In the genomic region with DNA sequence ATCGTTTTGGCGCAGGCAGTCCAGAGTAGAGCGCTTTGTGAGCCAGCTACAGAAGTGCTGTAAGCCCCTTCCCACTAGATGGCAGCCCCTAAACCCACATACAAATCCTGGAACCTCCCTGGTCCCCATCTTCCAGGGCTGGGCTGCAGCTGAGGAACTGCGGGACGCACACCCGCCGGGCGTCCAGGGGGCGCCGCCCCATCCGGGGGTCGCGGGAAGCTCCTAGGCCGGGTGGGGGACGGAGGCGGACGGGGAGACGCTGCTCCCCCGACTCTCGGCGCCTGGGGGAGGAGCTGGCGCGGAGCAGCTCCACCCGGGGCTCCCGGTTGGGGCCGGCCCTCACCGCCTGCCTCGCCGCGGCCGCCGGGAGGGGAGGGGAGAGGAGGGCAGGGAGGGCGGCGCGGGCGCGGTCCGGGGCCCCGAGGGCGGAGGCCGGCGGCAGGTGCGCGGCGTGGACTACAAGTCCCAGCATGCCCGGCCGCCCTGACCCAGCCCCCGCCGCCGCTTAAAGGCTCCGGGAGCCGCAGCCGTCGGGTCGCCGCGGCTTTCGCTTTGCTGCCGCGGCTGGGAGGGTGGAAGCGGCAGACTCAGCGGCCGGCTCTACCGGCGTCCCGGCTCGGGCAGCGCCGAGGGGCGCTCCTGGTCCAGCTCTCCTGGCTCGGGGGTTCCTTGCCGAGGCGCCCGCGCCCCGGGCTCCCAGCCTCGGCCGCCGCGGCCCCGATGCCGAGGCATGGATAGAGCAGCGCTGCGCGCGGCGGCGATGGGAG, we compare ENCODE assay signal across 8 cellular contexts. TPM values are rescaled to one million over a fixed set of nuclear protein-coding genes. Genes with fewer than 3 reads are reported as not detected.
DNase-seq lines count a peak whose midpoint lies in the region; ATAC-seq, FAIRE-seq and TF ChIP-seq lines count a peak whose summit lies in the region.

A gene (plus strand): TSS at position 535 of the 767 bp plus-strand sequence. CDS start 196 bp downstream, at position 731.

- TF ChIP-seq POLR2A in HepG2 (IDR thresholded peaks at IDR 0.05; ENCODE audit: insufficient read depth in 1 of 2, low read depth in 2 of 2, low read length in 2 of 2) = peak; percentile 43 to 76; a peak in 2 of 4 replicates

- in situ Hi-C loops in HepG2 (cut with HindIII; ENCODE audit: extremely low pct_ligation_motif_present, low pct_unique_long_range_greater_than_20kb) = loop anchor here (5.0 to 10.0 kb wide), 2 partner anchors 36 to 221 kb away; no protein-coding TSS in a partner anchor

- no peak within 1 kb of the TSS for H3K27ac ChIP-seq in ACC112 (ENCODE audit: low read depth, low read length)
- H3K27ac ChIP-seq in HepG2 (ENCODE audit: extremely low read length, insufficient read depth, low read length) = peak within 1 kb of the TSS; percentile 82

- TF ChIP-seq EP300 in HepG2 (IDR thresholded peaks at IDR 0.05; ENCODE audit: low read depth in 2 of 2, low read length in 2 of 2) = no peak
- no peak for TF ChIP-seq EP300 in HepG2 (CRISPR knock-in tag; IDR thresholded peaks at IDR 0.05; ENCODE audit: borderline replicate concordance)

- FAIRE-seq in HepG2 (lab: Jason Lieb, UNC) = peak; percentile 64

- H3K27me3 Mint-ChIP-seq in activated CD4-positive, alpha-beta T cell treated with anti-CD3 and anti-CD28 coated beads, Interleukin-2, amount 10 ng/mL, durations not matched to agents 7 days and 5 days = peaks cover 2% of the 10 kb centered on the region

- no TSS peak for BruUV-seq in HepG2 (replicated peaks; lab: Mats Ljungman, UMichigan)

- H3K4me1 ChIP-seq in ACC112 (ENCODE audit: control insufficient read depth, insufficient read depth, low read length, unreplicated experiment) (peaks cover 12% of the 10 kb centered on the region), HepG2 (ENCODE audit: insufficient read depth, low read length) (peaks cover 40% of the 10 kb centered on the region)

- intact Hi-C loops in HepG2 (cut with micrococcal nuclease; ENCODE audit: unreplicated experiment) = loop anchor here (1.0 to 5.0 kb wide), 4 partner anchors 103 to 219 kb away; no protein-coding TSS in a partner anchor

- no peaks in the 10 kb centered on the region for H3K9me3 Mint-ChIP-seq in activated CD4-positive, alpha-beta T cell treated with anti-CD3 and anti-CD28 coated beads, Interleukin-2, amount 10 ng/mL, durations not matched to agents 7 days and 5 days

- H3K79me2 ChIP-seq in ACC112 (ENCODE audit: control insufficient read depth, insufficient read depth, low read length, unreplicated experiment) (peaks cover 30% of the 10 kb centered on the region), HepG2 (ENCODE audit: insufficient read depth, low read length) (peaks cover 37% of the 10 kb centered on the region)

- H3K4me3 ChIP-seq in ACC112 (ENCODE audit: low read depth, low read length) (peak within 1 kb of the TSS; percentile 92), HepG2 (replicated peaks in 1 of 3; ENCODE audit: insufficient read depth in 1 of 3, low read depth in 2 of 3, low read length in 3 of 3) (peak within 1 kb of the TSS; percentile 83 to 87 (median 84))

- ATAC-seq in GM18858 (IDR thresholded peaks at IDR 0.05; ENCODE audit: unreplicated experiment) (peak; percentile 68), HG03097 (IDR thresholded peaks at IDR 0.05; ENCODE audit: low FRiP score, unreplicated experiment) (peak; percentile 87), HepG2 (peak; percentile 80)

- H3K9me3 ChIP-seq in HepG2 (ENCODE audit: low read length) = no peaks in the 10 kb centered on the region

- H3K27ac Mint-ChIP-seq in activated CD4-positive, alpha-beta T cell treated with anti-CD3 and anti-CD28 coated beads, Interleukin-2, amount 10 ng/mL, durations not matched to agents 7 days and 5 days = peak within 1 kb of the TSS; percentile 90

- POLR2A ChIA-PET in activated CD4-positive, alpha-beta T cell treated with anti-CD3 and anti-CD28 coated beads, Interleukin-2, amount 10 ng/mL, durations not matched to agents 7 days and 5 days (lab: Charles Lee) = interaction anchor here (1.3 to 1.4 kb wide), 2 partner anchors 11 to 18 kb away, joined by 3 to 5 read pairs; no protein-coding TSS in a partner anchor
- POLR2A ChIA-PET in HepG2 (lab: Yijun Ruan, JAX) = interaction anchor here (0.7 to 1.4 kb wide), 6 partner anchors 9 to 161 kb away, joined by 3 to 5 read pairs (median 4); no protein-coding TSS in a partner anchor

- H2AFZ ChIP-seq in ACC112 (ENCODE audit: low read length, unreplicated experiment) = peak within 1 kb of the TSS; percentile 94
- peak within 1 kb of the TSS; percentile 67 for H2AFZ ChIP-seq in HepG2 (ENCODE audit: low read length)

- H3K9ac ChIP-seq in HepG2 (ENCODE audit: insufficient read depth, low read depth, low read length) = peak within 1 kb of the TSS; percentile 66

- DNase-seq in NCI-H510A treated with DMSO at 0.1 percent for 48 hours (lab: John Stamatoyannopoulos, UW) (peak; percentile 71), dedifferentiated amniotic fluid mesenchymal stem cell (ENCODE audit: extremely low spot score) (peak; percentile 42), HepG2 (ENCODE audit: low spot score) (peak; percentile 60)
- DNase-seq in activated CD4-positive, alpha-beta T cell treated with anti-CD3 and anti-CD28 coated beads, Interleukin-2, amount 10 ng/mL, durations not matched to agents 7 days and 5 days = peak; percentile 85
- DNase-seq in stimulated activated CD4-positive, alpha-beta T cell treated with anti-CD3 and anti-CD28 coated beads, Interleukin-2, amount 100 ng/mL, for 48 hours = peak; percentile 67 to 78

- H3K36me3 ChIP-seq in ACC112 (ENCODE audit: insufficient read depth, low read length) (no peaks in the 10 kb centered on the region), HepG2 (replicated peaks in 1 of 2; ENCODE audit: control insufficient read depth in 1 of 2, insufficient read depth in 2 of 2, low read length in 2 of 2) (no peaks in the 10 kb centered on the region)

- CTCF ChIA-PET in activated CD4-positive, alpha-beta T cell treated with anti-CD3 and anti-CD28 coated beads, Interleukin-2, amount 10 ng/mL, durations not matched to agents 7 days and 5 days (lab: Charles Lee) = interaction anchor here (0.5 to 2.2 kb wide), 10 partner anchors 9 to 1084 kb away, joined by 3 to 14 read pairs (median 5); no protein-coding TSS in a partner anchor
- CTCF ChIA-PET in HepG2 (lab: Yijun Ruan, JAX; ENCODE audit: low intra/inter-chr PET ratio, low total read pairs) = interaction anchor here (1.0 to 2.9 kb wide), 4 partner anchors 114 to 219 kb away, joined by 3 to 15 read pairs (median 4); no protein-coding TSS in a partner anchor

- H3K36me3 Mint-ChIP-seq in activated CD4-positive, alpha-beta T cell treated with anti-CD3 and anti-CD28 coated beads, Interleukin-2, amount 10 ng/mL, durations not matched to agents 7 days and 5 days (ENCODE audit: low read depth) = peaks cover 7% of the 10 kb centered on the region

- peak within 1 kb of the TSS; percentile 88 for H3K4me2 ChIP-seq in HepG2 (ENCODE audit: low read depth, low read length)

- H3K27me3 ChIP-seq in ACC112 (ENCODE audit: insufficient read depth, low read length) = no peaks in the 10 kb centered on the region
- peaks cover 2 to 21% of the 10 kb centered on the region in 2 experiments; a peak in 3 of 5 replicates for H3K27me3 ChIP-seq in HepG2 (ENCODE audit: control insufficient read depth in 1 of 2, insufficient read depth in 2 of 2, low read length in 2 of 2)

- WGBS in HepG2 (ENCODE audit: low lambda C conversion rate) = 7% methylated on average over 3 of the region's 88 CpGs

- TF ChIP-seq RAD21 in HepG2 (CRISPR knock-in tag; IDR thresholded peaks at IDR 0.05) = peak; percentile 71

- no peaks in the 10 kb centered on the region for H4K20me1 ChIP-seq in HepG2 (ENCODE audit: insufficient read depth, low read length)

- H3K4me3 Mint-ChIP-seq in activated CD4-positive, alpha-beta T cell treated with anti-CD3 and anti-CD28 coated beads, Interleukin-2, amount 10 ng/mL, durations not matched to agents 7 days and 5 days = peak within 1 kb of the TSS; percentile 87

- TF ChIP-seq CTCF in HepG2 (CRISPR knock-in tag; IDR thresholded peaks at IDR 0.05) = peak; percentile 77

- peaks cover 49% of the 10 kb centered on the region for H3K4me1 Mint-ChIP-seq in activated CD4-positive, alpha-beta T cell treated with anti-CD3 and anti-CD28 coated beads, Interleukin-2, amount 10 ng/mL, durations not matched to agents 7 days and 5 days

TF ChIP-seq in HepG2, 621 proteins besides CTCF, POLR2A, EP300 and RAD21 (continues in another document):
- TF ChIP-seq SP4 (CRISPR knock-in tag; IDR thresholded peaks at IDR 0.05) (no peak), SP1 (IDR thresholded peaks at IDR 0.05) (no peak), SP1 (CRISPR knock-in tag; IDR thresholded peaks at IDR 0.05) (no peak), ZNF572 (CRISPR knock-in tag; IDR thresholded peaks at IDR 0.05) (no peak), ZBTB7A (CRISPR knock-in tag; IDR thresholded peaks at IDR 0.05) (no peak), MYNN (CRISPR knock-in tag; IDR thresholded peaks at IDR 0.05; ENCODE audit: low read depth) (no peak), THAP11 (CRISPR knock-in tag; IDR thresholded peaks at IDR 0.05) (peak; percentile 97), MYC (CRISPR knock-in tag; IDR thresholded peaks at IDR 0.05; ENCODE audit: borderline replicate concordance) (no peak)

RNA-seq across cellular contexts. Expression of the gene that starts here (rescaled TPM):
- total RNA-seq in activated CD4-positive, alpha-beta T cell treated with anti-CD3 and anti-CD28 coated beads, Interleukin-2, amount 10 ng/mL, durations not matched to agents 7 days and 5 days = 10 to 100 TPM; 43.1 to 45.7 TPM
- 8.0 and 10.1 TPM in 2 replicates for total RNA-seq in HepG2 (2016; rRNA removed; fragmentation: Illumina TruSeq; extraction: Trizol)
- total RNA-seq in HepG2 (2016; cell fraction: cytosol; rRNA removed; fragmentation: Illumina TruSeq; extraction: Trizol; ENCODE audit: low read depth) = 3.3 and 3.6 TPM in 2 replicates
- 8.0 and 9.5 TPM in 2 replicates for total RNA-seq in HepG2 (2016; cell fraction: insoluble cytoplasmic fraction; rRNA removed; fragmentation: Illumina TruSeq; extraction: Trizol)
- 5.3 and 6.0 TPM in 2 replicates for total RNA-seq in HepG2 (2016; cell fraction: membrane; rRNA removed; fragmentation: Illumina TruSeq; extraction: Trizol)
- 13.1 and 20.3 TPM in 2 replicates for total RNA-seq in HepG2 (2016; cell fraction: nucleus; rRNA removed; fragmentation: Illumina TruSeq; extraction: Trizol)
- polyA plus RNA-seq in HepG2 (2011; rRNA removed) = 15.0 and 16.6 TPM in 2 replicates
- polyA plus RNA-seq in HepG2 (2011; cell fraction: cytosol; rRNA removed) = 6.9 and 7.3 TPM in 2 replicates
- polyA plus RNA-seq in HepG2 (2011; cell fraction: nucleus; rRNA removed) = 65.2 and 85.5 TPM in 2 replicates
- 15.5 and 20.2 TPM in 2 replicates for polyA plus RNA-seq in HepG2 (2012)
- polyA plus RNA-seq in HepG2 (2016; cell fraction: cytosol; fragmentation: Illumina TruSeq; extraction: Trizol; ENCODE audit: low read depth) = 0.62 and 0.76 TPM in 2 replicates
- 7.7 and 8.1 TPM in 2 replicates for polyA plus RNA-seq in HepG2 (2016; cell fraction: insoluble cytoplasmic fraction; fragmentation: Illumina TruSeq; extraction: Trizol; ENCODE audit: low read depth)
- 2.2 and 2.3 TPM in 2 replicates for polyA plus RNA-seq in HepG2 (2016; cell fraction: membrane; fragmentation: Illumina TruSeq; extraction: Trizol; ENCODE audit: low read depth)
- polyA plus RNA-seq in HepG2 (2016; cell fraction: nucleus; fragmentation: Illumina TruSeq; extraction: Trizol; ENCODE audit: insufficient read depth, low read depth) = 38.3 and 43.6 TPM in 2 replicates
- 15.9 and 24.1 TPM in 2 replicates for polyA minus RNA-seq in HepG2 (2011; rRNA and poly(A)+ RNA removed; ENCODE audit: low replicate concordance)
- 5.5 and 6.0 TPM in 2 replicates for polyA minus RNA-seq in HepG2 (2011; cell fraction: cytosol; rRNA and poly(A)+ RNA removed)
- 28.0 and 32.8 TPM in 2 replicates for polyA minus RNA-seq in HepG2 (2011; cell fraction: nucleus; rRNA and poly(A)+ RNA removed)
